In genomic region chr11:116701876-116702275, GRCh38 we compare ENCODE assay signal across 14 cellular contexts.
DNase-seq lines count a peak whose midpoint lies in the region; ATAC-seq and TF ChIP-seq lines count a peak whose summit lies in the region.
"Had no signal": no experiment of that assay in that cellular context is flagged by ENCODE, and none has a peak within 500 bp of the region (broad histone marks: within the 10 kb centered on the region; RNA-seq: fewer than 3 reads in every experiment).

No MANE protein-coding gene starts in this region.

- peaks cover 0 to 7% (median 0%) of the 10 kb centered on the region in 5 experiments for H3K9me3 Mint-ChIP-seq in brain

- TF ChIP-seq POLR2A in sigmoid colon (IDR thresholded peaks at IDR 0.05) = no peak

- ATAC-seq in HG03139 (IDR thresholded peaks at IDR 0.05; ENCODE audit: unreplicated experiment) = no peak
- no peak for ATAC-seq in HG02840 (IDR thresholded peaks at IDR 0.05; ENCODE audit: low FRiP score, unreplicated experiment)

- H3K27me3 Mint-ChIP-seq in brain = peaks cover 14% of the 10 kb centered on the region

- H3K4me1 ChIP-seq in sigmoid colon = no peaks in the 10 kb centered on the region

- no peak overlapping the region for H3K4me3 Mint-ChIP-seq in brain
- H3K4me3 Mint-ChIP-seq: CD4-positive, CD25-positive, alpha-beta regulatory T cell had no signal

- H3K4me3 ChIP-seq in sigmoid colon = no peak overlapping the region
- H3K4me3 ChIP-seq: BLaER1 treated with 17β-estradiol and CSF1 and Interleukin-3, amounts not matched to agents 10 nM and 100 nM; GM23248 had no signal

- DNase-seq in NCI-H510A treated with DMSO at 0.1 percent for 48 hours (lab: John Stamatoyannopoulos, UW) (peak; percentile 26), NCI-H510A (lab: John Stamatoyannopoulos, UW) (no peak), mesenteric fat pad (ENCODE audit: low spot score) (peak; percentile 55), sigmoid colon (peak; percentile 10), mucosa of gallbladder (ENCODE audit: low spot score) (no peak)
- DNase-seq: ACHN; CD4-positive, CD25-positive, alpha-beta regulatory T cell; DMS79 treated with DMSO at 0.1 percent for 48 hours; EL; GM23248 had no signal

- H3K36me3 Mint-ChIP-seq in brain = no peaks in the 10 kb centered on the region
- H3K36me3 Mint-ChIP-seq: CD4-positive, CD25-positive, alpha-beta regulatory T cell had no signal

- H3K27ac ChIP-seq in sigmoid colon = no peak overlapping the region
- H3K27ac ChIP-seq: BLaER1 treated with 17β-estradiol and CSF1 and Interleukin-3, amounts not matched to agents 10 nM and 100 nM; GM23248 had no signal

- H3K4me1 Mint-ChIP-seq in brain = peaks cover 31% of the 10 kb centered on the region
- H3K4me1 Mint-ChIP-seq: CD4-positive, CD25-positive, alpha-beta regulatory T cell had no signal

- H3K36me3 ChIP-seq in sigmoid colon = no peaks in the 10 kb centered on the region
- H3K36me3 ChIP-seq: BLaER1 treated with 17β-estradiol and CSF1 and Interleukin-3, amounts not matched to agents 10 nM and 100 nM had no signal

- no peaks in the 10 kb centered on the region for H3K27me3 ChIP-seq in sigmoid colon
- H3K27me3 ChIP-seq: BLaER1 treated with 17β-estradiol and CSF1 and Interleukin-3, amounts not matched to agents 10 nM and 100 nM had no signal

- 64 to 78% methylated on average over 2 of the region's 2 CpGs for WGBS in sigmoid colon, 2 donors

- no peaks in the 10 kb centered on the region for H3K9me3 ChIP-seq in sigmoid colon
- H3K9me3 ChIP-seq: BLaER1 treated with 17β-estradiol and CSF1 and Interleukin-3, amounts not matched to agents 10 nM and 100 nM had no signal

- TF ChIP-seq EP300 in sigmoid colon (IDR thresholded peaks at IDR 0.05) = no peak

- intact Hi-C loops in sigmoid colon (cut with DNase I) = no loop called here

- TF ChIP-seq CTCF in brain (conservative IDR thresholded peaks at IDR 0.05) = no peak
- TF ChIP-seq CTCF in sigmoid colon (IDR thresholded peaks at IDR 0.05) = no peak

- H3K27ac Mint-ChIP-seq in brain = peak overlapping the region; percentile 14 to 93 (median 75)
- H3K27ac Mint-ChIP-seq: CD4-positive, CD25-positive, alpha-beta regulatory T cell had no signal

Comparison
In these comparisons a context has a peak if more than half of its experiments do, and no peak if none do; other contexts are left out.
1. DNase-seq: peak in NCI-H510A treated with DMSO at 0.1 percent for 48 hours (single experiment), mesenteric fat pad (single experiment) and sigmoid colon (single experiment); none in NCI-H510A (single experiment) and mucosa of gallbladder (single experiment).